13 cellular contexts compared by ENCODE assay signal in genomic region chr2:106195456-106195855, GRCh38. TPM values are rescaled to one million over a fixed set of nuclear protein-coding genes. Genes with fewer than 3 reads are reported as not detected.
DNase-seq lines count a peak whose midpoint lies in the region; ATAC-seq and TF ChIP-seq lines count a peak whose summit lies in the region.
"Had no signal": no experiment of that assay in that cellular context is flagged by ENCODE, and none has a peak within 500 bp of the region (broad histone marks: within the 10 kb centered on the region; RNA-seq: fewer than 3 reads in every experiment).

No MANE protein-coding gene starts in this region.

- CTCF ChIA-PET in T-cell (lab: Charles Lee), result no interaction called here

- WGBS in right cardiac atrium, result 91% methylated on average over 6 of the region's 6 CpGs

- H3K4me1 Mint-ChIP-seq in T-cell (peaks cover 34 to 38% (median 37%) of the 10 kb centered on the region in 3 donors), glutamatergic neuron (ENCODE audit: low read depth, unreplicated experiment) (peaks cover 7% of the 10 kb centered on the region)
- peaks cover 35% of the 10 kb centered on the region for H3K4me1 Mint-ChIP-seq in stimulated activated naive CD8-positive, alpha-beta T cell treated with anti-CD3 and anti-CD28 coated beads, Interleukin-15, amount 100 ng/mL, for 72 hours

- ATAC-seq in right cardiac atrium, result no peak
- no peak for ATAC-seq in T-cell (replicated peaks in 1 of 4)
- ATAC-seq in stimulated activated naive CD8-positive, alpha-beta T cell treated with anti-CD3 and anti-CD28 coated beads, Interleukin-15, amount 100 ng/mL, for 72 hours, result no peak
- ATAC-seq in HG02981 (IDR thresholded peaks at IDR 0.05; ENCODE audit: unreplicated experiment), result no peak
- no peak for ATAC-seq in HG02938 (IDR thresholded peaks at IDR 0.05; ENCODE audit: unreplicated experiment)
- no peak for ATAC-seq in left colon
- ATAC-seq: body of pancreas had no signal

- intact Hi-C loops in left ventricle myocardium inferior (cut with micrococcal nuclease), result no loop called here
- intact Hi-C loops in right cardiac atrium (cut with DNase I), result no loop called here
- intact Hi-C loops in left colon (cut with DNase I, micrococcal nuclease), result no loop called here

- peak overlapping the region in 1 of 2 donors; percentile 64 for H3K27ac Mint-ChIP-seq in T-cell
- H3K27ac Mint-ChIP-seq in glutamatergic neuron (ENCODE audit: unreplicated experiment), result no peak overlapping the region
- H3K27ac Mint-ChIP-seq in stimulated activated naive CD8-positive, alpha-beta T cell treated with anti-CD3 and anti-CD28 coated beads, Interleukin-15, amount 100 ng/mL, for 72 hours, result no peak overlapping the region

- H3K4me3 Mint-ChIP-seq in T-cell (peak overlapping the region; percentile 78 to 96 (median 92)), glutamatergic neuron (ENCODE audit: unreplicated experiment) (peak overlapping the region; percentile 77)
- peak overlapping the region; percentile 57 to 85 for H3K4me3 Mint-ChIP-seq in stimulated activated naive CD8-positive, alpha-beta T cell treated with anti-CD3 and anti-CD28 coated beads, Interleukin-15, amount 100 ng/mL, for 72 hours

- H3K36me3 Mint-ChIP-seq in T-cell (peaks cover 3% of the 10 kb centered on the region), glutamatergic neuron (ENCODE audit: unreplicated experiment) (peaks cover 4% of the 10 kb centered on the region)

- H3K27ac ChIP-seq in left ventricle myocardium inferior (replicated peaks) (no peak overlapping the region), right cardiac atrium (ENCODE audit: low read length) (no peak overlapping the region)

- no peaks in the 10 kb centered on the region for H3K27me3 Mint-ChIP-seq in T-cell
- peaks cover 8% of the 10 kb centered on the region for H3K27me3 Mint-ChIP-seq in glutamatergic neuron (ENCODE audit: unreplicated experiment)
- H3K27me3 Mint-ChIP-seq in stimulated activated naive CD8-positive, alpha-beta T cell treated with anti-CD3 and anti-CD28 coated beads, Interleukin-15, amount 100 ng/mL, for 72 hours, result no peaks in the 10 kb centered on the region

- no peak for DNase-seq in left ventricle myocardium inferior
- DNase-seq in right cardiac atrium, result no peak
- DNase-seq in T-cell, result no peak
- no peak for DNase-seq in glutamatergic neuron
- DNase-seq in stimulated activated naive CD8-positive, alpha-beta T cell treated with anti-CD3 and anti-CD28 coated beads, Interleukin-15, amount 100 ng/mL, for 72 hours, result no peak
- DNase-seq in left colon, result no peak
- DNase-seq: activated CD8-positive, alpha-beta memory T cell treated with anti-CD3 and anti-CD28 coated beads, Interleukin-2, amount 50 U/mL, for 4 hours; body of pancreas; EL; Peyer's patch had no signal

- POLR2A ChIA-PET in T-cell (lab: Charles Lee), result interaction anchor here in 1 of 2 donors (0.5 kb wide), 1 partner anchor 665 kb away, joined by 4 read pairs; no protein-coding TSS in a partner anchor

- H3K27me3 ChIP-seq in left ventricle myocardium inferior (ENCODE audit: low read depth), result no peaks in the 10 kb centered on the region
- H3K27me3 ChIP-seq in right cardiac atrium (ENCODE audit: control insufficient read depth, insufficient read depth), result no peaks in the 10 kb centered on the region
- H3K27me3 ChIP-seq: body of pancreas, Peyer's patch, suprapubic skin had no signal

- H3K4me3 ChIP-seq in left ventricle myocardium inferior (peak overlapping the region; percentile 99), right cardiac atrium (ENCODE audit: low read length) (no peak overlapping the region)

- H3K4me1 ChIP-seq in left ventricle myocardium inferior, result peaks cover 26% of the 10 kb centered on the region
- no peaks in the 10 kb centered on the region for H3K4me1 ChIP-seq in right cardiac atrium (ENCODE audit: control insufficient read depth, insufficient read depth, low read length)

- no peaks in the 10 kb centered on the region for H3K9me3 Mint-ChIP-seq in T-cell
- peaks cover 3% of the 10 kb centered on the region for H3K9me3 Mint-ChIP-seq in glutamatergic neuron (ENCODE audit: unreplicated experiment)
- H3K9me3 Mint-ChIP-seq in stimulated activated naive CD8-positive, alpha-beta T cell treated with anti-CD3 and anti-CD28 coated beads, Interleukin-15, amount 100 ng/mL, for 72 hours, result no peaks in the 10 kb centered on the region

- H3K9me3 ChIP-seq in left ventricle myocardium inferior (replicated peaks) (no peaks in the 10 kb centered on the region), right cardiac atrium (ENCODE audit: control insufficient read depth, low read length) (no peaks in the 10 kb centered on the region)
- H3K9me3 ChIP-seq: body of pancreas, Peyer's patch, suprapubic skin had no signal

- TF ChIP-seq CTCF in left ventricle myocardium inferior (IDR thresholded peaks at IDR 0.05; ENCODE audit: borderline replicate concordance), result no peak
- TF ChIP-seq CTCF in glutamatergic neuron (IDR thresholded peaks at IDR 0.05; ENCODE audit: partially characterized antibody, unreplicated experiment), result no peak

- H3K36me3 ChIP-seq in left ventricle myocardium inferior, result no peaks in the 10 kb centered on the region
- H3K36me3 ChIP-seq: Peyer's patch, suprapubic skin had no signal

RNA-seq across cellular contexts. Expression of gene UXS1, which starts 1.4 kb away (rescaled TPM):
- total RNA-seq in left ventricle myocardium inferior, result 26.7 TPM
- 10 to 100 TPM; 25.7 to 35.4 (median 28.1) TPM for total RNA-seq in right cardiac atrium
- 27.3 TPM for polyA plus RNA-seq in right cardiac atrium
- 100 to 1,000 TPM in 4 of 5 donors, 10 to 100 TPM in 1; 90.8 to 167 (median 145) TPM for total RNA-seq in T-cell
- 68.3 TPM for total RNA-seq in glutamatergic neuron (ENCODE audit: unreplicated experiment)
- total RNA-seq in left colon, result 10 to 100 TPM; 32.2 to 35.5 TPM
